Comparison of ENCODE assay signal across 21 cellular contexts in genomic region chr3:180776433-180776832, GRCh38.
DNase-seq lines count a peak whose midpoint lies in the region; ATAC-seq, FAIRE-seq and TF ChIP-seq lines count a peak whose summit lies in the region.
"Had no signal": no experiment of that assay in that cellular context is flagged by ENCODE, and none has a peak within 500 bp of the region (broad histone marks: within the 10 kb centered on the region; RNA-seq: fewer than 3 reads in every experiment).

No MANE protein-coding gene starts in this region.

- H4K91ac ChIP-seq in H9 (ENCODE audit: insufficient read length, low read depth, low read length), result no peak overlapping the region

- H3K4me1 Mint-ChIP-seq in H9, result no peaks in the 10 kb centered on the region
- H3K4me1 Mint-ChIP-seq: B cell had no signal

- H4K8ac ChIP-seq in H9 (replicated peaks; ENCODE audit: insufficient read length, low read depth, low read length), result no peak overlapping the region

- H4K20me1 ChIP-seq in K562 (replicated peaks; ENCODE audit: control insufficient read depth, insufficient read depth, low read length), result no peaks in the 10 kb centered on the region
- H4K20me1 ChIP-seq in H9 (ENCODE audit: control insufficient read depth, insufficient read depth, insufficient read length), result peaks cover 3% of the 10 kb centered on the region
- H4K20me1 ChIP-seq: BLaER1 treated with 17β-estradiol and CSF1 and Interleukin-3, amounts not matched to agents 10 nM and 100 nM had no signal

- CTCF ChIA-PET in HEK293 (lab: Yijun Ruan, JAX), result no interaction called here
- CTCF ChIA-PET in K562 (lab: Yijun Ruan, JAX; ENCODE audit: low intra/inter-chr PET ratio), result interaction anchor here (0.7 kb wide), 1 partner anchor 831 kb away, joined by 3 read pairs; no protein-coding TSS in a partner anchor

- no peak overlapping the region for H3K23ac ChIP-seq in H9 (ENCODE audit: insufficient read length, low read depth, low read length)

- H2AFZ ChIP-seq in K562 (ENCODE audit: low read depth, low read length) (no peak overlapping the region), H9 (ENCODE audit: low read length) (no peak overlapping the region)

- no peak for TF ChIP-seq EP300 in K562 (IDR thresholded peaks at IDR 0.05; ENCODE audit: low read length)

- H3K9ac ChIP-seq in K562 (ENCODE audit: insufficient read depth in 1 of 2, low read depth in 2 of 2, low read length in 2 of 2) (no peak overlapping the region), H9 (ENCODE audit: extremely low read depth, insufficient read length, low read length) (no peak overlapping the region)
- H3K9ac ChIP-seq: BLaER1 treated with 17β-estradiol and CSF1 and Interleukin-3, amounts not matched to agents 10 nM and 100 nM had no signal

- no peak for FAIRE-seq in K562 (lab: Jason Lieb, UNC)
- FAIRE-seq: A204.1, D721Med, G401.6, GM12891, GM19239 had no signal

- no peak overlapping the region for H3K4me3 Mint-ChIP-seq in H9
- H3K4me3 Mint-ChIP-seq: B cell; CD4-positive, alpha-beta T cell; CD8-positive, alpha-beta T cell had no signal

- no peak overlapping the region for H2BK120ac ChIP-seq in H9 (ENCODE audit: low read depth, low read length, poor library complexity, severe bottlenecking)

- POLR2A ChIA-PET in HEK293 (lab: Yijun Ruan, JAX), result no interaction called here
- POLR2A ChIA-PET in K562 (lab: Yijun Ruan, JAX), result no interaction called here

- no peaks in the 10 kb centered on the region for H3K23me2 ChIP-seq in H9 (ENCODE audit: insufficient read length, low read depth, low read length, poor library complexity, severe bottlenecking)

- H3T11ph ChIP-seq in H9 (ENCODE audit: low read length), result no peak overlapping the region

- H3K9me3 Mint-ChIP-seq in H9, result peaks cover 56 to 73% of the 10 kb centered on the region in 2 experiments

- H2BK5ac ChIP-seq in H9 (ENCODE audit: insufficient read length, low read length), result no peak overlapping the region

- no peaks in the 10 kb centered on the region for H3K4me1 ChIP-seq in HEK293 (ENCODE audit: control insufficient read depth, insufficient read depth, low read length)
- no peaks in the 10 kb centered on the region for H3K4me1 ChIP-seq in K562 (replicated peaks in 1 of 2; ENCODE audit: control insufficient read depth in 2 of 2, insufficient read depth in 2 of 2, low read length in 2 of 2)
- no peaks in the 10 kb centered on the region for H3K4me1 ChIP-seq in H9 (ENCODE audit: insufficient read depth, low read length)
- H3K4me1 ChIP-seq: BLaER1 treated with 17β-estradiol and CSF1 and Interleukin-3, amounts not matched to agents 10 nM and 100 nM; Caco-2 had no signal

- H3K36me3 Mint-ChIP-seq in H9 (ENCODE audit: insufficient read depth in 1 of 3, low read depth in 3 of 3), result peaks cover 27 to 46% (median 42%) of the 10 kb centered on the region in 3 experiments
- H3K36me3 Mint-ChIP-seq: CD8-positive, alpha-beta T cell had no signal

- ATAC-seq in K562, result no peak
- no peak for ATAC-seq in HG03280 (IDR thresholded peaks at IDR 0.05; ENCODE audit: unreplicated experiment)
- ATAC-seq: CD8-positive, alpha-beta T cell had no signal

- H3K27me3 Mint-ChIP-seq in H9 (ENCODE audit: low read depth), result no peaks in the 10 kb centered on the region; the same call in none of the 2 replicates
- H3K27me3 Mint-ChIP-seq: B cell; CD4-positive, alpha-beta T cell had no signal

- 0% methylated on average over 4 of the region's 4 CpGs for WGBS in K562 (ENCODE audit: insufficient coverage, low coverage, missing lambda C conversion rate)
- WGBS in H9 (ENCODE audit: extremely low coverage, insufficient read length, low lambda C conversion rate), result no CpG with 5 or more reads among the region's 4 CpGs

- TF ChIP-seq CTCF in HEK293 (tag by site-specific recombination; IDR thresholded peaks at IDR 0.05) (no peak), K562 (IDR thresholded peaks at IDR 0.05 in 2 of 3, conservative IDR thresholded peaks at IDR 0.05 in 1 of 3; ENCODE audit: insufficient read depth in 2 of 3, low read depth in 1 of 3, low read length in 3 of 3) (no peak), H9 (conservative IDR thresholded peaks at IDR 0.05) (no peak)

- intact Hi-C loops in K562 (cut with micrococcal nuclease), result no loop called here

- no peaks in the 10 kb centered on the region for H3K9me1 ChIP-seq in K562 (ENCODE audit: control insufficient read depth, insufficient read depth, low read length)

- no peak for TF ChIP-seq RAD21 in K562 (CRISPR knock-in tag; conservative IDR thresholded peaks at IDR 0.05 in 1 of 2, IDR thresholded peaks at IDR 0.05 in 1 of 2)

- no peak overlapping the region for H3K27ac Mint-ChIP-seq in H9
- H3K27ac Mint-ChIP-seq: B cell; CD4-positive, alpha-beta T cell; CD8-positive, alpha-beta T cell had no signal

- H3K18ac ChIP-seq in H9 (ENCODE audit: insufficient read length, low read depth, low read length), result no peak overlapping the region

- H3K4me3 ChIP-seq in HEK293 (ENCODE audit: low read depth, low read length) (no peak overlapping the region), K562 (no peak overlapping the region)
- H3K4me3 ChIP-seq: BLaER1 treated with 17β-estradiol and CSF1 and Interleukin-3, amounts not matched to agents 10 nM and 100 nM had no signal

- no peaks in the 10 kb centered on the region for H3K36me3 ChIP-seq in HEK293 (ENCODE audit: control insufficient read depth in 2 of 2, insufficient read depth in 1 of 2, low read length in 2 of 2)
- no peaks in the 10 kb centered on the region for H3K36me3 ChIP-seq in K562 (ENCODE audit: control insufficient read depth, insufficient read depth, low read length)
- H3K36me3 ChIP-seq: BLaER1 treated with 17β-estradiol and CSF1 and Interleukin-3, amounts not matched to agents 10 nM and 100 nM had no signal

- no peak for TF ChIP-seq POLR2A in K562 (conservative IDR thresholded peaks at IDR 0.05)

- H3K27me3 ChIP-seq in K562 (ENCODE audit: control insufficient read depth in 2 of 2, insufficient read depth in 2 of 2, low read length in 2 of 2) (no peaks in the 10 kb centered on the region), H9 (ENCODE audit: insufficient read depth, low read length) (no peaks in the 10 kb centered on the region)
- H3K27me3 ChIP-seq: BLaER1 treated with 17β-estradiol and CSF1 and Interleukin-3, amounts not matched to agents 10 nM and 100 nM had no signal

- BruUV-seq in K562 (replicated peaks; lab: Mats Ljungman, UMichigan), result no TSS peak

- no peak overlapping the region for H4K5ac ChIP-seq in H9 (ENCODE audit: insufficient read length, low read depth, low read length)

- H2BK20ac ChIP-seq in H9 (ENCODE audit: low read depth, low read length, poor library complexity, severe bottlenecking), result no peak overlapping the region

- no peak for DNase-seq in K562 (ENCODE audit: extremely low read depth in 1 of 4, low spot score in 3 of 4)
- DNase-seq in H9, result no peak
- DNase-seq in stimulated activated CD4-positive, alpha-beta T cell treated with anti-CD3 and anti-CD28 coated beads, Interleukin-2, amount 100 ng/mL, for 48 hours, result no peak
- DNase-seq: 8988T; AML-193; Caco-2; Calu3; CD4-positive, alpha-beta T cell; CD8-positive, alpha-beta T cell; DMS79 treated with DMSO at 0.1 percent for 48 hours; GF-D8 had no signal

- no peak overlapping the region for H2BK15ac ChIP-seq in H9 (ENCODE audit: low read depth, low read length)

- H3K9me3 ChIP-seq in HEK293 (ENCODE audit: control insufficient read depth, insufficient read depth, low read depth, low read length) (no peaks in the 10 kb centered on the region), K562 (replicated peaks; ENCODE audit: control insufficient read depth, insufficient read depth, low read depth, low read length) (no peaks in the 10 kb centered on the region), H9 (ENCODE audit: control insufficient read depth, low read depth, low read length) (peaks cover 17% of the 10 kb centered on the region)

- H3K27ac ChIP-seq in HEK293 (ENCODE audit: extremely low read depth, low read depth, low read length) (no peak overlapping the region), K562 (ENCODE audit: extremely low read depth, low read depth, low read length) (no peak overlapping the region), H9 (ENCODE audit: insufficient read length, low read depth, low read length) (no peak overlapping the region)
- H3K27ac ChIP-seq: BLaER1 treated with 17β-estradiol and CSF1 and Interleukin-3, amounts not matched to agents 10 nM and 100 nM; C4-2B had no signal

- no peak overlapping the region for H3K14ac ChIP-seq in H9 (ENCODE audit: insufficient read depth, low read length)

- no peaks in the 10 kb centered on the region for H3K79me1 ChIP-seq in H9 (ENCODE audit: insufficient read depth, low read depth, low read length, poor library complexity, severe bottlenecking)

- in situ Hi-C loops in K562 (cut with MboI), result no loop called here

- no peak overlapping the region for H2BK12ac ChIP-seq in H9 (ENCODE audit: insufficient read length, low read depth, low read length)

- H3K79me2 ChIP-seq in K562 (ENCODE audit: control insufficient read depth, insufficient read depth, low read length), result no peaks in the 10 kb centered on the region
- no peaks in the 10 kb centered on the region for H3K79me2 ChIP-seq in H9 (ENCODE audit: insufficient read depth, low read length)

- no peak overlapping the region for H2AK5ac ChIP-seq in H9 (ENCODE audit: insufficient read length, low read length)

- no peak overlapping the region for H3K4ac ChIP-seq in H9 (ENCODE audit: low read depth, low read length)

- H3K4me2 ChIP-seq in K562 (ENCODE audit: insufficient read depth, low read length), result no peak overlapping the region
- no peak overlapping the region for H3K4me2 ChIP-seq in H9 (ENCODE audit: insufficient read depth, insufficient read length, low read length)
- H3K4me2 ChIP-seq: BLaER1 treated with 17β-estradiol and CSF1 and Interleukin-3, amounts not matched to agents 10 nM and 100 nM had no signal

- H3K56ac ChIP-seq in H9 (ENCODE audit: insufficient read length, low read depth, low read length), result no peak overlapping the region

TF ChIP-seq in HEK293, 187 proteins besides CTCF, POLR2A, EP300 and RAD21 (continues in another document):
- TF ChIP-seq ZNF747 (tag by site-specific recombination; IDR thresholded peaks at IDR 0.05) (no peak), ZNF488 (tag by site-specific recombination; IDR thresholded peaks at IDR 0.05) (no peak)

TF ChIP-seq in K562, 482 proteins besides CTCF, POLR2A, EP300 and RAD21:
- TF ChIP-seq ZFP36 (IDR thresholded peaks at IDR 0.05; ENCODE audit: low read depth, low read length, partially characterized antibody), result peak; percentile 29
- no peak for TF ChIP-seq ZNF699 (CRISPR knock-in tag; IDR thresholded peaks at IDR 0.05; ENCODE audit: insufficient replicate concordance)

Comparison
In these comparisons a context has a peak if more than half of its experiments do, and no peak if none do; other contexts are left out.
1. Of the 44 proteins assayed by ChIP-seq in both K562 and HEK293: peak only in K562: none; only in HEK293: SETDB1; in both: none; in neither: 43.